ENCODE assay signal across 8 cellular contexts in genomic region chr2:191571163-191571769, GRCh38.
DNase-seq lines count a peak whose midpoint lies in the region; FAIRE-seq and TF ChIP-seq lines count a peak whose summit lies in the region.

No MANE protein-coding gene starts in this region.

- H3K4me3 Mint-ChIP-seq in mesothelial cell of epicardium = peak overlapping the region; percentile 63

- CTCF ChIA-PET in HEK293T (lab: Yijun Ruan, JAX) = interaction anchor here (1.6 kb wide), 1 partner anchor 120 kb away, joined by 4 read pairs; no protein-coding TSS in a partner anchor

- peak; percentile 81 for FAIRE-seq in RCC 7860 (lab: Jason Lieb, UNC)

- DNase-seq in NCI-H510A treated with DMSO at 0.1 percent for 48 hours (lab: John Stamatoyannopoulos, UW) = peak; percentile 7
- no peak for DNase-seq in NCI-H510A (lab: John Stamatoyannopoulos, UW)
- DNase-seq in HEK293T (ENCODE audit: extremely low spot score) = peak; percentile 10
- DNase-seq in RCC 7860 (ENCODE audit: low spot score) = peak; percentile 73
- DNase-seq in dedifferentiated amniotic fluid mesenchymal stem cell (ENCODE audit: extremely low spot score) = peak; percentile 61
- no peak for DNase-seq in mesothelial cell of epicardium (ENCODE audit: low spot score in 2 of 2, unreplicated experiment in 2 of 2)
- no peak for DNase-seq in middle frontal gyrus (ENCODE audit: extremely low spot score, low spot score)
- no peak for DNase-seq in COLO668 (lab: John Stamatoyannopoulos, UW; ENCODE audit: unreplicated experiment)

- no peaks in the 10 kb centered on the region for H3K36me3 Mint-ChIP-seq in mesothelial cell of epicardium

- no peak for TF ChIP-seq CTCF in mesothelial cell of epicardium (IDR thresholded peaks at IDR 0.05; ENCODE audit: unreplicated experiment)

- H3K27me3 Mint-ChIP-seq in mesothelial cell of epicardium (ENCODE audit: low read depth) = no peaks in the 10 kb centered on the region

- H3K9me3 Mint-ChIP-seq in mesothelial cell of epicardium = no peaks in the 10 kb centered on the region

- H3K27ac Mint-ChIP-seq in mesothelial cell of epicardium = peak overlapping the region; percentile 87

- H3K4me1 Mint-ChIP-seq in mesothelial cell of epicardium = peaks cover 44% of the 10 kb centered on the region

- POLR2A ChIA-PET in HEK293T (lab: Yijun Ruan, JAX) = interaction anchor here (1.3 to 1.5 kb wide), 2 partner anchors 107 to 120 kb away, joined by 4 read pairs; partner anchors contain the start of gene NABP1

TF ChIP-seq in HEK293T, 16 proteins besides CTCF, POLR2A, EP300 and RAD21:
- TF ChIP-seq L3MBTL2 (conservative IDR thresholded peaks at IDR 0.05) (no peak), FOXM1 (IDR thresholded peaks at IDR 0.05; ENCODE audit: borderline replicate concordance) (no peak), SUZ12 (IDR thresholded peaks at IDR 0.05) (no peak), ELF4 (IDR thresholded peaks at IDR 0.05) (no peak)

Comparison
In these comparisons a context has a peak if more than half of its experiments do, and no peak if none do; other contexts are left out.
1. DNase-seq: peak in NCI-H510A treated with DMSO at 0.1 percent for 48 hours (single experiment), HEK293T (single experiment), RCC 7860 (single experiment) and dedifferentiated amniotic fluid mesenchymal stem cell (single experiment); none in NCI-H510A (single experiment), mesothelial cell of epicardium (0 of 2), middle frontal gyrus (single experiment) and COLO668 (single experiment).